Comparison of ENCODE assay signal across 7 cellular contexts in the genomic region with DNA sequence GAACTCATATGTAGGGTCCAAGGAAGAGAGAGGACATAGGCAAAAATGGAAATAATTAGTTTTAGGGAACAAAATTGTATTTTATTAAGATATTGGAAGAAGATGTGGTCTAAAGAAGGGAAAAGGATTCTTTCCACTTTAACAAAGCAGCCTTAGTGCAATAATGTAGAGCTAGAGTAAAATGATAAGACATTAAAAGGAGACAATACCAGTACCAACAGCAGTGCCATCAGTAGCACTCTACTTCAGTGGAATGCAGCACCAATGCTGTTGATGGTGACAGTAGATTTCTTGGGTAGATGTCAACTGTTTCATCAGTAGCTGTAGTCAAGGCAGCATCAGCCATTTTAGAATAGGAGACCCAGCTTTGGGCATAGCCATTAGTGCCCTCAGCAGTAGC.
"Had no signal": no experiment of that assay in that cellular context is flagged by ENCODE, and none has a peak within 500 bp of the region (broad histone marks: within the 10 kb centered on the region; RNA-seq: fewer than 3 reads in every experiment).

No MANE protein-coding gene starts in this region.

- H3K4me3 ChIP-seq: GM12878 had no signal

- DNase-seq: GDM1, GF-D8 had no signal

- FAIRE-seq: G401.6, GM12878, GM12892, GM18507, GM19239 had no signal

- ATAC-seq: GM12878 had no signal
